Comparison of ENCODE assay signal across 1 cellular context in the genomic region with DNA sequence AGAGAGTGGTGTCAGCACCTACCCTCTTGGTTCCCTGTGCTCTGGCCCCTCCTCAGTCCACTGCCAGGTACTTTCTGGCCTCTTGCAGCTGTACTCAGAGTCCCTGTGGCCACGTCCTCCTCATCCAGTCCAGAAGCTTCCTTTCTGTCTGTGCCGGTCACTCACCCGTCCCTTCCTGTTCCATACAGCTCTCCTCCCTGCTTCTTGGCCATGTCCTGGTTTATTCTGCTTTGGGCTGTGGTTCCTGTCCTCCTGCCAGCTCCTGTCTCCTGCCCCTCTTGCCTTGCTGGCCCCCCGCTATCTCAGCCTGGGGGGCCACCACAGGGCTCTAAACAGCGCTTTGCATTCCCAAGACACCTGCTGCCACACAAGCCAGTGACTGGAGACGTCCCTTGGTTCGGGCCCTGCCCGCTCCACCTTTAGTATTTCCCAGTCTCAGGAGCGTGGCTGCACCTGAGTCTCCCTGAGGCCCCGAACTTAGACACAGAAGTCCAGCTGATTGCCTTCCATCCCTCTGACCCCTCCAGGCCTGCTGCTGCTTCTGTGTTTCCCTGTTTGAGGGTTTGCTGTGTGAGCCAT.
A peak's percentile ranks its signal among the peaks of the same experiment; 100 is the strongest.
TF ChIP-seq lines count a peak whose summit lies in the region.

No MANE protein-coding gene starts in this region.

TF ChIP-seq in HepG2, 621 proteins besides CTCF, POLR2A, EP300 and RAD21:
- peak; percentile 34 for TF ChIP-seq RBM22 (optimal IDR thresholded peaks at IDR 0.05; ENCODE audit: low read length)
- TF ChIP-seq, protein P1, sequence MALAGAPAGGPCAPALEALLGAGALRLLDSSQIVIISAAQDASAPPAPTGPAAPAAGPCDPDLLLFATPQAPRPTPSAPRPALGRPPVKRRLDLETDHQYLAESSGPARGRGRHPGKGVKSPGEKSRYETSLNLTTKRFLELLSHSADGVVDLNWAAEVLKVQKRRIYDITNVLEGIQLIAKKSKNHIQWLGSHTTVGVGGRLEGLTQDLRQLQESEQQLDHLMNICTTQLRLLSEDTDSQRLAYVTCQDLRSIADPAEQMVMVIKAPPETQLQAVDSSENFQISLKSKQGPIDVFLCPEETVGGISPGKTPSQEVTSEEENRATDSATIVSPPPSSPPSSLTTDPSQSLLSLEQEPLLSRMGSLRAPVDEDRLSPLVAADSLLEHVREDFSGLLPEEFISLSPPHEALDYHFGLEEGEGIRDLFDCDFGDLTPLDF (CRISPR knock-in tag; IDR thresholded peaks at IDR 0.05) = no peak
